ENCODE assay signal across 14 cellular contexts in the genomic region with DNA sequence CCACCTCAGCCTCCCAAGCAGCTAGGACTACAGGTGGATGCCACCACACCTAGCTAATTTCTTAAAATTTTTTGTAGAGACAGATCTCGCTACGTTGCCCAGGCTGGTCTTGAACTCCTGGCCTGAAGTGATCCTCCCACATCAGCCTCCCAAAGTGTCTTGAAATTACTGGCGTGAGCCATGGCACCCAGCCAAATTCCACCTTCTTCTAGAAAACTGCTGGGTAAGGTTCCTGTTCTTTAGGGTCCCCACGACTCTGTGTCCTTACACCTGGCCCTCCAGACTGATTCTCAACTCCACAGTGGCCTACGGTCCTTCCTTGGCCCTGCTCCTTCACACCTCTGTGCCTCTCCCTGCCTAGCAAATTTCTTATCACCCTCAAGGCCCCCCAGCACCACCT. TPM values are rescaled to one million over a fixed set of nuclear protein-coding genes. Genes with fewer than 3 reads are reported as not detected.
DNase-seq lines count a peak whose midpoint lies in the region; ATAC-seq and TF ChIP-seq lines count a peak whose summit lies in the region.
"Had no signal": no experiment of that assay in that cellular context is flagged by ENCODE, and none has a peak within 500 bp of the region (broad histone marks: within the 10 kb centered on the region; RNA-seq: fewer than 3 reads in every experiment).

No MANE protein-coding gene starts in this region.

- H3K9me3 Mint-ChIP-seq in GM23338, result peaks cover 9% of the 10 kb centered on the region
- peaks cover under 1% of the 10 kb centered on the region for H3K9me3 Mint-ChIP-seq in activated T-helper 1 cell treated with anti-CD3 and anti-CD28 coated beads, Interleukin-12 subunit alpha, Interleukin-12 subunit beta, Interleukin-2, Interleukin-4 antibody, amounts not matched to agents 30 ng/mL and 10 ng/mL and 1 ng/mL, durations not matched to agents 14 hours and 24 hours and 36 hours

- peaks cover 14% of the 10 kb centered on the region for H3K36me3 ChIP-seq in BE2C
- H3K36me3 ChIP-seq in GM23338 (ENCODE audit: insufficient read depth), result no peaks in the 10 kb centered on the region
- H3K36me3 ChIP-seq: cardiac muscle cell had no signal

- TF ChIP-seq CTCF in BE2C (IDR thresholded peaks at IDR 0.05; ENCODE audit: low read depth, low read length) (no peak), GM23338 (conservative IDR thresholded peaks at IDR 0.05; ENCODE audit: low read depth in 2 of 2) (no peak)

- no peak overlapping the region for H3K27ac Mint-ChIP-seq in GM23338
- H3K27ac Mint-ChIP-seq in activated T-helper 1 cell treated with anti-CD3 and anti-CD28 coated beads, Interleukin-12 subunit alpha, Interleukin-12 subunit beta, Interleukin-2, Interleukin-4 antibody, amounts not matched to agents 30 ng/mL and 10 ng/mL and 1 ng/mL, durations not matched to agents 14 hours and 24 hours and 36 hours, result no peak overlapping the region

- peaks cover 67% of the 10 kb centered on the region for H3K79me2 ChIP-seq in GM23338 (replicated peaks; ENCODE audit: insufficient read depth)

- H3K27me3 ChIP-seq in BE2C (no peaks in the 10 kb centered on the region), GM23338 (ENCODE audit: insufficient read depth) (no peaks in the 10 kb centered on the region)
- H3K27me3 ChIP-seq: cardiac muscle cell had no signal

- no peak overlapping the region for H3K27ac ChIP-seq in GM23338 (ENCODE audit: low read depth)
- H3K27ac ChIP-seq: cardiac muscle cell had no signal

- H3K4me3 Mint-ChIP-seq in GM23338, result peak overlapping the region; percentile 80; the same call in 2 of the 3 replicates
- H3K4me3 Mint-ChIP-seq in activated T-helper 1 cell treated with anti-CD3 and anti-CD28 coated beads, Interleukin-12 subunit alpha, Interleukin-12 subunit beta, Interleukin-2, Interleukin-4 antibody, amounts not matched to agents 30 ng/mL and 10 ng/mL and 1 ng/mL, durations not matched to agents 14 hours and 24 hours and 36 hours, result peak overlapping the region; percentile 88

- peak overlapping the region; percentile 84 for H3K4me3 ChIP-seq in BE2C (ENCODE audit: low read depth, low read length)
- peak overlapping the region; percentile 79; the same call in 1 of the 2 replicates for H3K4me3 ChIP-seq in GM23338

- peaks cover 57% of the 10 kb centered on the region for H3K4me1 Mint-ChIP-seq in GM23338
- peaks cover 26% of the 10 kb centered on the region for H3K4me1 Mint-ChIP-seq in activated T-helper 1 cell treated with anti-CD3 and anti-CD28 coated beads, Interleukin-12 subunit alpha, Interleukin-12 subunit beta, Interleukin-2, Interleukin-4 antibody, amounts not matched to agents 30 ng/mL and 10 ng/mL and 1 ng/mL, durations not matched to agents 14 hours and 24 hours and 36 hours (ENCODE audit: low read depth)

- peak overlapping the region; percentile 90; the same call in 1 of the 2 replicates for H3K4me2 ChIP-seq in GM23338

- H3K9me3 ChIP-seq in BE2C, result no peaks in the 10 kb centered on the region

- peaks cover 25% of the 10 kb centered on the region for H3K4me1 ChIP-seq in BE2C
- H3K4me1 ChIP-seq in GM23338 (ENCODE audit: insufficient read depth), result peaks cover 35% of the 10 kb centered on the region

- DNase-seq in BE2C (no peak), GM23338 (ENCODE audit: low spot score) (no peak), mesenteric fat pad (ENCODE audit: low spot score) (peak; percentile 43), OCI-M1 (lab: John Stamatoyannopoulos, UW) (no peak)
- no peak for DNase-seq in activated T-helper 1 cell treated with anti-CD3 and anti-CD28 coated beads, Interleukin-12 subunit alpha, Interleukin-12 subunit beta, Interleukin-2, Interleukin-4 antibody, amounts not matched to agents 30 ng/mL and 10 ng/mL and 1 ng/mL, durations not matched to agents 14 hours and 24 hours and 36 hours (ENCODE audit: low spot score)
- no peak for DNase-seq in stimulated activated CD4-positive, alpha-beta T cell treated with anti-CD3 and anti-CD28 coated beads, Interleukin-1b, Interleukin-23, amount 100 ng/mL, for 48 hours
- DNase-seq: NCI-H1436 treated with DMSO at 0.1 percent for 48 hours; NCI-H524 treated with DMSO at 0.1 percent for 48 hours; stimulated activated CD4-positive, alpha-beta T cell treated with anti-CD3 and anti-CD28 coated beads, Interleukin-4, amount 100 ng/mL, for 1 hour; stimulated activated naive CD4-positive, alpha-beta T cell had no signal

- H3K9me2 ChIP-seq in GM23338 (ENCODE audit: insufficient read depth), result no peaks in the 10 kb centered on the region

- peaks cover 8% of the 10 kb centered on the region; the same call in 1 of the 2 replicates for H3F3A ChIP-seq in GM23338 (replicated peaks; ENCODE audit: low read depth)

- H4K20me1 ChIP-seq in GM23338 (replicated peaks; ENCODE audit: insufficient read depth), result peaks cover 37% of the 10 kb centered on the region

- no peak for ATAC-seq in GM23338
- ATAC-seq in HG03354 (IDR thresholded peaks at IDR 0.05; ENCODE audit: poor library complexity, severe bottlenecking, unreplicated experiment), result no peak
- ATAC-seq in GM21619 (IDR thresholded peaks at IDR 0.05; ENCODE audit: unreplicated experiment), result no peak
- ATAC-seq: Right ventricle myocardium inferior had no signal

- H3K27me3 Mint-ChIP-seq in GM23338 (ENCODE audit: insufficient read depth, low read depth, poor library complexity), result peaks cover 15% of the 10 kb centered on the region
- H3K27me3 Mint-ChIP-seq in activated T-helper 1 cell treated with anti-CD3 and anti-CD28 coated beads, Interleukin-12 subunit alpha, Interleukin-12 subunit beta, Interleukin-2, Interleukin-4 antibody, amounts not matched to agents 30 ng/mL and 10 ng/mL and 1 ng/mL, durations not matched to agents 14 hours and 24 hours and 36 hours (ENCODE audit: insufficient read depth), result no peaks in the 10 kb centered on the region

- peaks cover 39% of the 10 kb centered on the region for H3K36me3 Mint-ChIP-seq in GM23338 (ENCODE audit: low read depth)
- H3K36me3 Mint-ChIP-seq in activated T-helper 1 cell treated with anti-CD3 and anti-CD28 coated beads, Interleukin-12 subunit alpha, Interleukin-12 subunit beta, Interleukin-2, Interleukin-4 antibody, amounts not matched to agents 30 ng/mL and 10 ng/mL and 1 ng/mL, durations not matched to agents 14 hours and 24 hours and 36 hours (ENCODE audit: low read depth), result peaks cover 25% of the 10 kb centered on the region

- intact Hi-C loops in activated T-helper 1 cell treated with anti-CD3 and anti-CD28 coated beads, Interleukin-12 subunit alpha, Interleukin-12 subunit beta, Interleukin-2, Interleukin-4 antibody, amounts not matched to agents 30 ng/mL and 10 ng/mL and 1 ng/mL, durations not matched to agents 14 hours and 24 hours and 36 hours (cut with micrococcal nuclease), result loop anchor here (5.0 to 10.0 kb wide), 5 partner anchors 202 to 955 kb away; partner anchors contain the start of genes CANX, CNOT6, RACK1 and RNF130

- no peak overlapping the region for H2AFZ ChIP-seq in GM23338

TF ChIP-seq in GM23338, 12 proteins besides CTCF, POLR2A, EP300 and RAD21 (continues in another document):
- TF ChIP-seq, protein P1, sequence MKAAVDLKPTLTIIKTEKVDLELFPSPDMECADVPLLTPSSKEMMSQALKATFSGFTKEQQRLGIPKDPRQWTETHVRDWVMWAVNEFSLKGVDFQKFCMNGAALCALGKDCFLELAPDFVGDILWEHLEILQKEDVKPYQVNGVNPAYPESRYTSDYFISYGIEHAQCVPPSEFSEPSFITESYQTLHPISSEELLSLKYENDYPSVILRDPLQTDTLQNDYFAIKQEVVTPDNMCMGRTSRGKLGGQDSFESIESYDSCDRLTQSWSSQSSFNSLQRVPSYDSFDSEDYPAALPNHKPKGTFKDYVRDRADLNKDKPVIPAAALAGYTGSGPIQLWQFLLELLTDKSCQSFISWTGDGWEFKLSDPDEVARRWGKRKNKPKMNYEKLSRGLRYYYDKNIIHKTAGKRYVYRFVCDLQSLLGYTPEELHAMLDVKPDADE (IDR thresholded peaks at IDR 0.05), result no peak
- no peak for TF ChIP-seq CREB1 (CRISPR knock-in tag; IDR thresholded peaks at IDR 0.05; ENCODE audit: low read depth)
- TF ChIP-seq, protein P2, sequence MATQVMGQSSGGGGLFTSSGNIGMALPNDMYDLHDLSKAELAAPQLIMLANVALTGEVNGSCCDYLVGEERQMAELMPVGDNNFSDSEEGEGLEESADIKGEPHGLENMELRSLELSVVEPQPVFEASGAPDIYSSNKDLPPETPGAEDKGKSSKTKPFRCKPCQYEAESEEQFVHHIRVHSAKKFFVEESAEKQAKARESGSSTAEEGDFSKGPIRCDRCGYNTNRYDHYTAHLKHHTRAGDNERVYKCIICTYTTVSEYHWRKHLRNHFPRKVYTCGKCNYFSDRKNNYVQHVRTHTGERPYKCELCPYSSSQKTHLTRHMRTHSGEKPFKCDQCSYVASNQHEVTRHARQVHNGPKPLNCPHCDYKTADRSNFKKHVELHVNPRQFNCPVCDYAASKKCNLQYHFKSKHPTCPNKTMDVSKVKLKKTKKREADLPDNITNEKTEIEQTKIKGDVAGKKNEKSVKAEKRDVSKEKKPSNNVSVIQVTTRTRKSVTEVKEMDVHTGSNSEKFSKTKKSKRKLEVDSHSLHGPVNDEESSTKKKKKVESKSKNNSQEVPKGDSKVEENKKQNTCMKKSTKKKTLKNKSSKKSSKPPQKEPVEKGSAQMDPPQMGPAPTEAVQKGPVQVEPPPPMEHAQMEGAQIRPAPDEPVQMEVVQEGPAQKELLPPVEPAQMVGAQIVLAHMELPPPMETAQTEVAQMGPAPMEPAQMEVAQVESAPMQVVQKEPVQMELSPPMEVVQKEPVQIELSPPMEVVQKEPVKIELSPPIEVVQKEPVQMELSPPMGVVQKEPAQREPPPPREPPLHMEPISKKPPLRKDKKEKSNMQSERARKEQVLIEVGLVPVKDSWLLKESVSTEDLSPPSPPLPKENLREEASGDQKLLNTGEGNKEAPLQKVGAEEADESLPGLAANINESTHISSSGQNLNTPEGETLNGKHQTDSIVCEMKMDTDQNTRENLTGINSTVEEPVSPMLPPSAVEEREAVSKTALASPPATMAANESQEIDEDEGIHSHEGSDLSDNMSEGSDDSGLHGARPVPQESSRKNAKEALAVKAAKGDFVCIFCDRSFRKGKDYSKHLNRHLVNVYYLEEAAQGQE (IDR thresholded peaks at IDR 0.05; ENCODE audit: unreplicated experiment), result no peak
- no peak for TF ChIP-seq EZH2phosphoT487 (IDR thresholded peaks at IDR 0.05; ENCODE audit: unreplicated experiment)

RNA-seq across cellular contexts. Expression of gene MAPK9, which starts 1.9 kb away (rescaled TPM):
- 36.7 TPM for polyA plus RNA-seq in BE2C (2012; ENCODE audit: insufficient read depth, insufficient read length, low read depth)
- 27.8 and 37.0 TPM in 2 replicates for total RNA-seq in GM23338 (2014; rRNA removed; shearing (Covaris generic))
- polyA plus RNA-seq in GM23338 (2016; fragmentation: Nextera tagmentation; extraction: Ambion mirVana), result 13.6 and 16.8 TPM in 2 replicates
- 39.8 and 44.6 TPM in 2 replicates for total RNA-seq in activated T-helper 1 cell treated with anti-CD3 and anti-CD28 coated beads, Interleukin-12 subunit alpha, Interleukin-12 subunit beta, Interleukin-2, Interleukin-4 antibody, amounts not matched to agents 30 ng/mL and 10 ng/mL and 1 ng/mL, durations not matched to agents 14 hours and 24 hours and 36 hours
- 35.0 TPM for total RNA-seq in mesenteric fat pad
